11 cellular contexts compared by ENCODE assay signal in the genomic region with DNA sequence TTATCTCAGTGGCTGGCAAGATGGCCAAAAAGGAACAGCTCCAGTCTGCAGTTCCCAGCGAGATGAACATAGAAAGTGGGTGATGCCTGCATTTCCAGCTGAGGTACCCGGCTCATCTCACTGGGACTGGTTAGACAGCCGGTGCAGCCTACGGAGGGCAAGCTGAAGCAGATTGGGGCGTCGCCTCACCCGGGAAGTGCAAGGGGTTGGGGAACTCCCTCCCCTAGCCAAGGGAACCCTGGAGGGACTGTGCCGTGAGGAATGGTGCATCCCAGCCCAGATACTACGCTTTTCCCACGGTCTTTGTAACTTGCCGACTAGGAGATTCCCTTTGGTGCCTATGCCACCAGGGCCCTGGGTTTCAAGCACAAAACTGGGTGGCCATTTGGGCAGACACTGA.
DNase-seq lines count a peak whose midpoint lies in the region; ATAC-seq and TF ChIP-seq lines count a peak whose summit lies in the region.
"Had no signal": no experiment of that assay in that cellular context is flagged by ENCODE, and none has a peak within 500 bp of the region (broad histone marks: within the 10 kb centered on the region; RNA-seq: fewer than 3 reads in every experiment).

No MANE protein-coding gene starts in this region.

- ATAC-seq in WTC11: peak; percentile 20; the same call in 1 of the 2 replicates
- ATAC-seq: A549; CD8-positive, alpha-beta T cell; HCT116 had no signal

- DNase-seq in WTC11 (ENCODE audit: low spot score) (no peak), epithelial cell of esophagus (ENCODE audit: low read depth) (peak; percentile 11), neural crest cell (ENCODE audit: low read depth, low spot score) (no peak), DMS114 treated with DMSO at 0.1 percent for 48 hours (lab: John Stamatoyannopoulos, UW; ENCODE audit: unreplicated experiment) (no peak), DMS79 treated with DMSO at 0.1 percent for 48 hours (lab: John Stamatoyannopoulos, UW) (no peak), AG20443 (ENCODE audit: low spot score) (no peak)
- DNase-seq: CD8-positive, alpha-beta T cell; COR-L47 had no signal

- H3K4me3 ChIP-seq in epithelial cell of esophagus (ENCODE audit: low read length): no peak overlapping the region
- H3K4me3 ChIP-seq: A549 had no signal

- H3K9me3 Mint-ChIP-seq in WTC11: peaks cover 11% of the 10 kb centered on the region
- H3K9me3 Mint-ChIP-seq in neural crest cell: peaks cover 3% of the 10 kb centered on the region

- no peak overlapping the region for H3K27ac Mint-ChIP-seq in WTC11
- H3K27ac Mint-ChIP-seq in neural crest cell (ENCODE audit: unreplicated experiment): peak overlapping the region; percentile 90
- H3K27ac Mint-ChIP-seq: CD14-positive monocyte; CD8-positive, alpha-beta T cell had no signal

- H3K4me1 Mint-ChIP-seq in WTC11 (peaks cover 7% of the 10 kb centered on the region), neural crest cell (no peaks in the 10 kb centered on the region)
- H3K4me1 Mint-ChIP-seq: CD14-positive monocyte had no signal

- H3K27me3 Mint-ChIP-seq in WTC11 (ENCODE audit: low read depth) (no peaks in the 10 kb centered on the region), neural crest cell (ENCODE audit: low read depth) (no peaks in the 10 kb centered on the region)

- CTCF ChIA-PET in WTC11 (lab: Charles Lee): interaction anchor here (0.9 kb wide), 1 partner anchor 89 kb away, joined by 3 read pairs; no protein-coding TSS in a partner anchor

- TF ChIP-seq CTCF in WTC11 (IDR thresholded peaks at IDR 0.05) (no peak), epithelial cell of esophagus (IDR thresholded peaks at IDR 0.05; ENCODE audit: insufficient read depth, low read depth, low read length, missing control alignments) (no peak), neural crest cell (conservative IDR thresholded peaks at IDR 0.05) (no peak)

- H3K4me3 Mint-ChIP-seq in WTC11 (no peak overlapping the region), neural crest cell (no peak overlapping the region)
- H3K4me3 Mint-ChIP-seq: CD14-positive monocyte; CD8-positive, alpha-beta T cell had no signal

- POLR2A ChIA-PET in WTC11 (lab: Charles Lee): no interaction called here

- H3K36me3 Mint-ChIP-seq in WTC11 (peaks cover 9% of the 10 kb centered on the region; the same call in 1 of the 2 replicates), neural crest cell (ENCODE audit: low read depth) (no peaks in the 10 kb centered on the region)
- H3K36me3 Mint-ChIP-seq: CD14-positive monocyte; CD8-positive, alpha-beta T cell had no signal

TF ChIP-seq in WTC11, 78 proteins besides CTCF, POLR2A, EP300 and RAD21:
- TF ChIP-seq, protein P1, sequence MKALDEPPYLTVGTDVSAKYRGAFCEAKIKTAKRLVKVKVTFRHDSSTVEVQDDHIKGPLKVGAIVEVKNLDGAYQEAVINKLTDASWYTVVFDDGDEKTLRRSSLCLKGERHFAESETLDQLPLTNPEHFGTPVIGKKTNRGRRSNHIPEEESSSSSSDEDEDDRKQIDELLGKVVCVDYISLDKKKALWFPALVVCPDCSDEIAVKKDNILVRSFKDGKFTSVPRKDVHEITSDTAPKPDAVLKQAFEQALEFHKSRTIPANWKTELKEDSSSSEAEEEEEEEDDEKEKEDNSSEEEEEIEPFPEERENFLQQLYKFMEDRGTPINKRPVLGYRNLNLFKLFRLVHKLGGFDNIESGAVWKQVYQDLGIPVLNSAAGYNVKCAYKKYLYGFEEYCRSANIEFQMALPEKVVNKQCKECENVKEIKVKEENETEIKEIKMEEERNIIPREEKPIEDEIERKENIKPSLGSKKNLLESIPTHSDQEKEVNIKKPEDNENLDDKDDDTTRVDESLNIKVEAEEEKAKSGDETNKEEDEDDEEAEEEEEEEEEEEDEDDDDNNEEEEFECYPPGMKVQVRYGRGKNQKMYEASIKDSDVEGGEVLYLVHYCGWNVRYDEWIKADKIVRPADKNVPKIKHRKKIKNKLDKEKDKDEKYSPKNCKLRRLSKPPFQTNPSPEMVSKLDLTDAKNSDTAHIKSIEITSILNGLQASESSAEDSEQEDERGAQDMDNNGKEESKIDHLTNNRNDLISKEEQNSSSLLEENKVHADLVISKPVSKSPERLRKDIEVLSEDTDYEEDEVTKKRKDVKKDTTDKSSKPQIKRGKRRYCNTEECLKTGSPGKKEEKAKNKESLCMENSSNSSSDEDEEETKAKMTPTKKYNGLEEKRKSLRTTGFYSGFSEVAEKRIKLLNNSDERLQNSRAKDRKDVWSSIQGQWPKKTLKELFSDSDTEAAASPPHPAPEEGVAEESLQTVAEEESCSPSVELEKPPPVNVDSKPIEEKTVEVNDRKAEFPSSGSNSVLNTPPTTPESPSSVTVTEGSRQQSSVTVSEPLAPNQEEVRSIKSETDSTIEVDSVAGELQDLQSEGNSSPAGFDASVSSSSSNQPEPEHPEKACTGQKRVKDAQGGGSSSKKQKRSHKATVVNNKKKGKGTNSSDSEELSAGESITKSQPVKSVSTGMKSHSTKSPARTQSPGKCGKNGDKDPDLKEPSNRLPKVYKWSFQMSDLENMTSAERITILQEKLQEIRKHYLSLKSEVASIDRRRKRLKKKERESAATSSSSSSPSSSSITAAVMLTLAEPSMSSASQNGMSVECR (CRISPR knock-in tag; IDR thresholded peaks at IDR 0.05; ENCODE audit: borderline replicate concordance): no peak
